In genomic region chr9:76472925-76473324, GRCh38 we compare ENCODE assay signal across 12 cellular contexts. TPM values are rescaled to one million over a fixed set of nuclear protein-coding genes. Genes with fewer than 3 reads are reported as not detected.
DNase-seq lines count a peak whose midpoint lies in the region; ATAC-seq and TF ChIP-seq lines count a peak whose summit lies in the region.
"Had no signal": no experiment of that assay in that cellular context is flagged by ENCODE, and none has a peak within 500 bp of the region (broad histone marks: within the 10 kb centered on the region; RNA-seq: fewer than 3 reads in every experiment).

No MANE protein-coding gene starts in this region.

- H3K27me3 Mint-ChIP-seq in natural killer cell (ENCODE audit: low read depth in 2 of 2): no peaks in the 10 kb centered on the region
- peaks cover 2% of the 10 kb centered on the region for H3K27me3 Mint-ChIP-seq in activated naive CD4-positive, alpha-beta T cell treated with anti-CD3 and anti-CD28 coated beads for 36 hours (ENCODE audit: low read depth)
- H3K27me3 Mint-ChIP-seq: activated T-helper 17 cell treated with anti-CD3 and anti-CD28 coated beads, Interleukin-2, amount 50 U/mL, for 72 hours had no signal

- no peak overlapping the region for H3K9ac ChIP-seq in Loucy (ENCODE audit: low read depth, low read length, poor library complexity, severe bottlenecking)

- no peaks in the 10 kb centered on the region for H3K9me2 ChIP-seq in DOHH2 (replicated peaks; ENCODE audit: control insufficient read depth, low read length)
- no peaks in the 10 kb centered on the region for H3K9me2 ChIP-seq in Loucy (replicated peaks; ENCODE audit: low read depth, low read length)

- H3K79me2 ChIP-seq in DOHH2 (ENCODE audit: control insufficient read depth, low read length) (peaks cover 82% of the 10 kb centered on the region), Loucy (ENCODE audit: insufficient read depth, low read length) (peaks cover 100% of the 10 kb centered on the region)

- H2AFZ ChIP-seq in Loucy (ENCODE audit: low read length): no peak overlapping the region

- no peaks in the 10 kb centered on the region for H3K9me3 Mint-ChIP-seq in natural killer cell
- H3K9me3 Mint-ChIP-seq in activated naive CD4-positive, alpha-beta T cell treated with anti-CD3 and anti-CD28 coated beads for 36 hours: peaks cover 5% of the 10 kb centered on the region
- H3K9me3 Mint-ChIP-seq: activated T-helper 17 cell treated with anti-CD3 and anti-CD28 coated beads, Interleukin-2, amount 50 U/mL, for 72 hours had no signal

- H3K4me1 Mint-ChIP-seq in natural killer cell: peaks cover 27 to 40% of the 10 kb centered on the region in 2 donors
- H3K4me1 Mint-ChIP-seq in activated naive CD4-positive, alpha-beta T cell treated with anti-CD3 and anti-CD28 coated beads for 36 hours (ENCODE audit: low read depth): no peaks in the 10 kb centered on the region

- in situ Hi-C loops in astrocyte of the spinal cord (cut with HindIII; ENCODE audit: low sequenced_read_pairs) (no loop called here), ACHN (cut with HindIII; ENCODE audit: low pct_ligation_motif_present, low pct_unique_long_range_greater_than_20kb, low sequenced_read_pairs) (no loop called here)

- H3K9me3 ChIP-seq in DOHH2 (ENCODE audit: control insufficient read depth, insufficient read depth, low read length): peaks cover 6% of the 10 kb centered on the region; the same call in 1 of the 2 replicates
- no peaks in the 10 kb centered on the region; the same call in 1 of the 2 replicates for H3K9me3 ChIP-seq in Loucy (ENCODE audit: insufficient read depth, low read depth, low read length)
- H3K9me3 ChIP-seq: thoracic aorta had no signal

- H3K27me3 ChIP-seq in DOHH2 (ENCODE audit: control insufficient read depth, low read length) (no peaks in the 10 kb centered on the region), Loucy (ENCODE audit: insufficient read depth, low read length, poor library complexity, severe bottlenecking) (no peaks in the 10 kb centered on the region)

- peak overlapping the region; percentile 89 for H3K27ac ChIP-seq in DOHH2 (ENCODE audit: low read depth, low read length)
- H3K27ac ChIP-seq: C4-2B, thoracic aorta had no signal

- CTCF ChIA-PET in activated naive CD4-positive, alpha-beta T cell treated with anti-CD3 and anti-CD28 coated beads for 36 hours (lab: Charles Lee): no interaction called here

- H3K4me3 ChIP-seq in DOHH2 (ENCODE audit: low read length) (peak overlapping the region; percentile 69), Loucy (ENCODE audit: low read length, poor library complexity, severe bottlenecking) (peak overlapping the region; percentile 7), astrocyte of the spinal cord (ENCODE audit: low read depth, low read length) (no peak overlapping the region)
- H3K4me3 ChIP-seq: thoracic aorta had no signal

- H3K27ac Mint-ChIP-seq in natural killer cell: peak overlapping the region; percentile 68 to 77
- H3K27ac Mint-ChIP-seq in activated naive CD4-positive, alpha-beta T cell treated with anti-CD3 and anti-CD28 coated beads for 36 hours: no peak overlapping the region
- H3K27ac Mint-ChIP-seq: activated T-helper 17 cell treated with anti-CD3 and anti-CD28 coated beads, Interleukin-2, amount 50 U/mL, for 72 hours had no signal

- no peak for ATAC-seq in natural killer cell
- no peak for ATAC-seq in HG03439 (IDR thresholded peaks at IDR 0.05; ENCODE audit: unreplicated experiment)
- no peak for ATAC-seq in GM21717 (IDR thresholded peaks at IDR 0.05; ENCODE audit: unreplicated experiment)
- ATAC-seq: activated T-helper 17 cell treated with anti-CD3 and anti-CD28 coated beads, Interleukin-2, amount 50 U/mL, for 72 hours had no signal

- DNase-seq in astrocyte of the spinal cord (ENCODE audit: low read depth, low spot score) (peak; percentile 38), natural killer cell (no peak), ACHN (no peak)
- DNase-seq in activated naive CD4-positive, alpha-beta T cell treated with anti-CD3 and anti-CD28 coated beads for 36 hours: no peak
- DNase-seq: NCI-H187 treated with DMSO at 0.1 percent for 48 hours had no signal

- H3K36me3 Mint-ChIP-seq in natural killer cell: no peaks in the 10 kb centered on the region
- H3K36me3 Mint-ChIP-seq in activated naive CD4-positive, alpha-beta T cell treated with anti-CD3 and anti-CD28 coated beads for 36 hours (ENCODE audit: low read depth): peaks cover 1% of the 10 kb centered on the region

- peaks cover 43% of the 10 kb centered on the region for H3K36me3 ChIP-seq in DOHH2 (ENCODE audit: control insufficient read depth, low read length)
- peaks cover 45% of the 10 kb centered on the region; the same call in 1 of the 2 replicates for H3K36me3 ChIP-seq in Loucy (ENCODE audit: insufficient read depth, low read length)
- H3K36me3 ChIP-seq: thoracic aorta had no signal

- peak overlapping the region; percentile 92 for H3K4me2 ChIP-seq in DOHH2 (ENCODE audit: low read length)
- H3K4me2 ChIP-seq in Loucy (ENCODE audit: low read depth, low read length, poor library complexity, severe bottlenecking): peak overlapping the region; percentile 88

- H3K4me1 ChIP-seq in DOHH2 (ENCODE audit: control insufficient read depth, low read length) (peaks cover 85% of the 10 kb centered on the region), Loucy (ENCODE audit: insufficient read depth, low read length, poor library complexity, severe bottlenecking) (peaks cover 48% of the 10 kb centered on the region)

- H3F3A ChIP-seq in DOHH2 (ENCODE audit: control insufficient read depth, insufficient read depth) (peaks cover 24% of the 10 kb centered on the region), Loucy (ENCODE audit: low read depth) (peaks cover 7% of the 10 kb centered on the region; the same call in 1 of the 2 replicates)

- peak overlapping the region; percentile 60 for H3K4me3 Mint-ChIP-seq in natural killer cell
- H3K4me3 Mint-ChIP-seq in activated naive CD4-positive, alpha-beta T cell treated with anti-CD3 and anti-CD28 coated beads for 36 hours: no peak overlapping the region
- H3K4me3 Mint-ChIP-seq: activated T-helper 17 cell treated with anti-CD3 and anti-CD28 coated beads, Interleukin-2, amount 50 U/mL, for 72 hours had no signal

- TF ChIP-seq CTCF in DOHH2 (IDR thresholded peaks at IDR 0.05; ENCODE audit: low read depth, low read length, poor library complexity, severe bottlenecking): no peak
- TF ChIP-seq CTCF in Loucy (conservative IDR thresholded peaks at IDR 0.05; ENCODE audit: low read length): no peak
- TF ChIP-seq CTCF in astrocyte of the spinal cord (IDR thresholded peaks at IDR 0.05; ENCODE audit: low read depth, low read length): no peak
- no peak for TF ChIP-seq CTCF in natural killer cell (IDR thresholded peaks at IDR 0.05)

- H4K20me1 ChIP-seq in DOHH2 (ENCODE audit: control insufficient read depth, insufficient read depth, low read depth, low read length) (no peaks in the 10 kb centered on the region), Loucy (ENCODE audit: insufficient read depth, low read length, poor library complexity, severe bottlenecking) (peaks cover 90% of the 10 kb centered on the region)

- intact Hi-C loops in natural killer cell (cut with micrococcal nuclease): no loop called here
- intact Hi-C loops in activated naive CD4-positive, alpha-beta T cell treated with anti-CD3 and anti-CD28 coated beads for 36 hours (cut with micrococcal nuclease): no loop called here

RNA-seq across cellular contexts. Expression of gene GCNT1, which starts 13.9 kb away (rescaled TPM):
- total RNA-seq in natural killer cell: 10 to 100 TPM in 2 of 3 donors, 1 to 10 TPM in 1; 8.6 to 23.7 (median 18.5) TPM
- under 1 TPM; 0.48 to 0.54 TPM for total RNA-seq in activated naive CD4-positive, alpha-beta T cell treated with anti-CD3 and anti-CD28 coated beads for 36 hours

Comparison
In these comparisons a context has a peak if more than half of its experiments do, and no peak if none do; other contexts are left out.
1. RNA of gene GCNT1, which starts 13.9 kb away (total RNA-seq): 8.6 to 23.7 TPM in natural killer cell; 0.48 to 0.54 TPM in activated naive CD4-positive, alpha-beta T cell treated with anti-CD3 and anti-CD28 coated beads for 36 hours; every median in the first group is over 4 times any median in the second.